Comparison of ENCODE assay signal across 12 cellular contexts in the genomic region with DNA sequence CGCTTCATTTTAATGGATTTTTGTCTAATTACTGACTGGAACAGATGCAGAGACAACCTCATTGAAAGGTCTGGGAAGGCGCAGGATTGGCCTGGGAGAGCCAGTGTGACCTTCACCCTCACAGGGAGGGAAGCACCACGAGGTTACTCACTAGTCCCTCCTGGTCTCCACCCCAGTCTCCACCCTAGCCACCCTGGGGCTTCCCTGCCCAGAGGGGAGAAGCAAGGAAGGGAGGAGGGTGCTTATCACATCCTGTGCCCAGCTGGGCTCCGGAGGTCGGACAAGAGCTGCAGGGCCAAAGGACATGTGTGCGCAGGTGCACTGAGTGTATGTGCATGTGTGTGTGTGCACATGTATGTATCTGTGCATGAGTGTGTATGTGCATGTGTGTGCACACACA.
DNase-seq lines count a peak whose midpoint lies in the region; ATAC-seq, FAIRE-seq and TF ChIP-seq lines count a peak whose summit lies in the region.
"Had no signal": no experiment of that assay in that cellular context is flagged by ENCODE, and none has a peak within 500 bp of the region (broad histone marks: within the 10 kb centered on the region; RNA-seq: fewer than 3 reads in every experiment).

No MANE protein-coding gene starts in this region.

- H4K20me1 ChIP-seq in BLaER1 (no peaks in the 10 kb centered on the region), HCT116 (ENCODE audit: insufficient read depth) (no peaks in the 10 kb centered on the region)

- H3K36me3 ChIP-seq in BLaER1: no peaks in the 10 kb centered on the region
- H3K36me3 ChIP-seq in HCT116 (ENCODE audit: control insufficient read depth in 1 of 2, insufficient read depth in 2 of 2, low read length in 2 of 2): no peaks in the 10 kb centered on the region
- H3K36me3 ChIP-seq in mucosa of descending colon (ENCODE audit: low read depth): no peaks in the 10 kb centered on the region
- H3K36me3 ChIP-seq: suprapubic skin had no signal

- no peaks in the 10 kb centered on the region for H3K27me3 ChIP-seq in BLaER1
- no peaks in the 10 kb centered on the region for H3K27me3 ChIP-seq in HCT116 (ENCODE audit: insufficient read depth, low read length)
- H3K27me3 ChIP-seq: hepatocyte had no signal

- H3K9me3 ChIP-seq in BLaER1 (peaks cover 12% of the 10 kb centered on the region), HCT116 (ENCODE audit: control insufficient read depth in 1 of 2, insufficient read depth in 1 of 2, low read depth in 1 of 2, low read length in 2 of 2) (no peaks in the 10 kb centered on the region), mucosa of descending colon (no peaks in the 10 kb centered on the region)
- H3K9me3 ChIP-seq: suprapubic skin had no signal

- RAD21 ChIA-PET in HCT116 (lab: Charles Lee; ENCODE audit: low non-redundant PET in 1 of 2, low total read pairs in 2 of 2, uncharacterized antibody in 2 of 2, unreplicated experiment in 2 of 2): no interaction called here

- H3K4me3 ChIP-seq in BLaER1 (no peak overlapping the region), HCT116 (replicated peaks in 1 of 2; ENCODE audit: low read depth in 1 of 2, low read length in 2 of 2) (no peak overlapping the region), mucosa of descending colon (no peak overlapping the region)
- H3K4me3 ChIP-seq: hepatocyte, suprapubic skin had no signal

- FAIRE-seq in D721Med (lab: Jason Lieb, UNC): no peak

- peak overlapping the region; percentile 51 for H3K27ac Mint-ChIP-seq in activated naive CD8-positive, alpha-beta T cell treated with anti-CD3 and anti-CD28 coated beads for 36 hours
- H3K27ac Mint-ChIP-seq: activated T-helper 1 cell treated with anti-CD3 and anti-CD28 coated beads, Interleukin-12 subunit alpha, Interleukin-12 subunit beta, Interleukin-2, Interleukin-4 antibody, amounts not matched to agents 30 ng/mL and 10 ng/mL and 1 ng/mL, durations not matched to agents 14 hours and 24 hours and 36 hours had no signal

- H3K27ac ChIP-seq in BLaER1 (peak overlapping the region; percentile 89), HCT116 (ENCODE audit: low read depth, low read length) (peak overlapping the region; percentile 92)
- H3K27ac ChIP-seq: hepatocyte, suprapubic skin had no signal

- H3K4me2 ChIP-seq in BLaER1 (peak overlapping the region; percentile 99), HCT116 (ENCODE audit: low read length) (peak overlapping the region; percentile 79)
- H3K4me2 ChIP-seq: hepatocyte had no signal

- no TSS peak for BruUV-seq in HCT116 (replicated peaks; lab: Mats Ljungman, UMichigan)

- H3K79me2 ChIP-seq in HCT116 (ENCODE audit: insufficient read depth, low read length): no peaks in the 10 kb centered on the region
- H3K79me2 ChIP-seq: hepatocyte had no signal

- no peaks in the 10 kb centered on the region for H3K36me3 Mint-ChIP-seq in activated naive CD8-positive, alpha-beta T cell treated with anti-CD3 and anti-CD28 coated beads for 36 hours

- H2AFZ ChIP-seq in HCT116 (ENCODE audit: low read depth, low read length, poor library complexity, severe bottlenecking): no peak overlapping the region
- H2AFZ ChIP-seq: hepatocyte had no signal

- no peak for TF ChIP-seq POLR2A in HCT116 (IDR thresholded peaks at IDR 0.05; ENCODE audit: borderline replicate concordance, extremely low read depth, insufficient read depth, insufficient read length)

- CTCF ChIA-PET in HCT116 (lab: Charles Lee): interaction anchor here (1.3 kb wide), 1 partner anchor 11 kb away, joined by 4 read pairs; no protein-coding TSS in a partner anchor

- H3K9me3 Mint-ChIP-seq in activated naive CD8-positive, alpha-beta T cell treated with anti-CD3 and anti-CD28 coated beads for 36 hours: no peaks in the 10 kb centered on the region
- H3K9me3 Mint-ChIP-seq: activated T-helper 1 cell treated with anti-CD3 and anti-CD28 coated beads, Interleukin-12 subunit alpha, Interleukin-12 subunit beta, Interleukin-2, Interleukin-4 antibody, amounts not matched to agents 30 ng/mL and 10 ng/mL and 1 ng/mL, durations not matched to agents 14 hours and 24 hours and 36 hours had no signal

- no peak overlapping the region for H3K4me3 Mint-ChIP-seq in activated naive CD8-positive, alpha-beta T cell treated with anti-CD3 and anti-CD28 coated beads for 36 hours
- H3K4me3 Mint-ChIP-seq: activated T-helper 1 cell treated with anti-CD3 and anti-CD28 coated beads, Interleukin-12 subunit alpha, Interleukin-12 subunit beta, Interleukin-2, Interleukin-4 antibody, amounts not matched to agents 30 ng/mL and 10 ng/mL and 1 ng/mL, durations not matched to agents 14 hours and 24 hours and 36 hours had no signal

- no peak for TF ChIP-seq RAD21 in HCT116 (IDR thresholded peaks at IDR 0.05; ENCODE audit: low read depth)

- peaks cover 17% of the 10 kb centered on the region for H3K27me3 Mint-ChIP-seq in activated naive CD8-positive, alpha-beta T cell treated with anti-CD3 and anti-CD28 coated beads for 36 hours

- peaks cover 83% of the 10 kb centered on the region for H3K4me1 ChIP-seq in BLaER1
- H3K4me1 ChIP-seq in HCT116 (ENCODE audit: control insufficient read depth in 1 of 2, insufficient read depth in 2 of 2, low read length in 2 of 2): peaks cover 35 to 47% of the 10 kb centered on the region in 2 experiments
- peaks cover 8% of the 10 kb centered on the region for H3K4me1 ChIP-seq in mucosa of descending colon (ENCODE audit: low read depth)

- ATAC-seq in HCT116 (no peak), mucosa of descending colon (peak; percentile 71), GM19452 (IDR thresholded peaks at IDR 0.05; ENCODE audit: unreplicated experiment) (no peak)
- ATAC-seq: PC-3 had no signal

- no peak for DNase-seq in HCT116 (ENCODE audit: low read depth, low spot score)
- no peak for DNase-seq in activated naive CD8-positive, alpha-beta T cell treated with anti-CD3 and anti-CD28 coated beads for 36 hours
- peak in 1 of 3 donors; percentile 67 for DNase-seq in mucosa of descending colon
- no peak for DNase-seq in cerebellar nuclear complex (lab: John Stamatoyannopoulos, UW)
- DNase-seq in D721Med (ENCODE audit: insufficient read length, low spot score): no peak
- DNase-seq: NCI-H526, PC-3 had no signal

- H3K9me2 ChIP-seq in HCT116 (ENCODE audit: insufficient read depth): no peaks in the 10 kb centered on the region

- H3K9ac ChIP-seq in BLaER1: no peak overlapping the region
- H3K9ac ChIP-seq in HCT116 (ENCODE audit: low read length): peak overlapping the region; percentile 54; the same call in 1 of the 2 replicates

- POLR2A ChIA-PET in HCT116 (lab: Charles Lee): no interaction called here

- intact Hi-C loops in HCT116 (cut with micrococcal nuclease) (no loop called here), mucosa of descending colon (cut with DNase I, micrococcal nuclease) (no loop called here)

- TF ChIP-seq CTCF in HCT116 (IDR thresholded peaks at IDR 0.05 in 2 of 3, conservative IDR thresholded peaks at IDR 0.05 in 1 of 3; ENCODE audit: borderline replicate concordance in 1 of 3, insufficient read depth in 1 of 3, low read depth in 2 of 3, low read length in 2 of 3) (no peak), mucosa of descending colon (IDR thresholded peaks at IDR 0.05) (no peak), D721Med (IDR thresholded peaks at IDR 0.05; ENCODE audit: insufficient read depth, missing control alignments) (no peak)

- H3K4me1 Mint-ChIP-seq in activated naive CD8-positive, alpha-beta T cell treated with anti-CD3 and anti-CD28 coated beads for 36 hours: peaks cover 16% of the 10 kb centered on the region

TF ChIP-seq in HCT116, 20 proteins besides CTCF, POLR2A, EP300 and RAD21:
- TF ChIP-seq CEBPB (IDR thresholded peaks at IDR 0.05; ENCODE audit: low read depth) (no peak), JUND (IDR thresholded peaks at IDR 0.05) (no peak), POLR2AphosphoS5 (IDR thresholded peaks at IDR 0.05; ENCODE audit: low read depth, low read length) (0 out of 2 replicates have a peak, but pooled peaks have one; percentile 18), ZNF274 (IDR thresholded peaks at IDR 0.05; ENCODE audit: low read depth, low read length) (no peak), SP1 (IDR thresholded peaks at IDR 0.05; ENCODE audit: low read depth) (no peak)
